8 cellular contexts compared by ENCODE assay signal in genomic region chr19:51108066-51108804, GRCh38. TPM values are rescaled to one million over a fixed set of nuclear protein-coding genes. Genes with fewer than 3 reads are reported as not detected.
A peak's percentile ranks its signal among the peaks of the same experiment; 100 is the strongest.
DNase-seq lines count a peak whose midpoint lies in the region; ATAC-seq and TF ChIP-seq lines count a peak whose summit lies in the region.

Gene CTU1 (minus strand): TSS chr19:51108409. CDS start chr19:51104569, 3,840 bp downstream.

- peaks cover 31% of the 10 kb centered on the region for H3K4me1 ChIP-seq in DND-41 (ENCODE audit: insufficient read depth, low read length)
- H3K4me1 ChIP-seq in GM23248 (ENCODE audit: insufficient read depth) = no peaks in the 10 kb centered on the region
- no peaks in the 10 kb centered on the region for H3K4me1 ChIP-seq in fibroblast of lung (ENCODE audit: control insufficient read depth, extremely low read depth, insufficient read depth, low read length)
- H3K4me1 ChIP-seq in naive thymus-derived CD4-positive, alpha-beta T cell (ENCODE audit: control insufficient read depth in 2 of 2, insufficient read depth in 2 of 2, low read length in 2 of 2) = peaks cover 13% of the 10 kb centered on the region in 2 donors

- H3K4me2 ChIP-seq in DND-41 (ENCODE audit: insufficient read depth, low read length) = peak within 1 kb of the TSS; percentile 86
- peak within 1 kb of the TSS; percentile 93 for H3K4me2 ChIP-seq in GM23248 (ENCODE audit: unreplicated experiment)
- peak within 1 kb of the TSS; percentile 37 for H3K4me2 ChIP-seq in fibroblast of lung (ENCODE audit: extremely low read depth, insufficient read depth, low read length)

- H3K9me3 ChIP-seq in DND-41 (ENCODE audit: insufficient read depth, low read length, severe bottlenecking) (no peaks in the 10 kb centered on the region), GM23248 (ENCODE audit: low read depth) (no peaks in the 10 kb centered on the region), fibroblast of lung (ENCODE audit: control insufficient read depth, insufficient read depth, low read depth, low read length) (no peaks in the 10 kb centered on the region)
- H3K9me3 ChIP-seq in naive thymus-derived CD4-positive, alpha-beta T cell (ENCODE audit: control insufficient read depth in 2 of 3, low read length in 3 of 3) = no peaks in the 10 kb centered on the region

- peaks cover 22% of the 10 kb centered on the region for H3K4me1 Mint-ChIP-seq in activated T-helper 17 cell treated with anti-CD3 and anti-CD28 coated beads, Interleukin-2, amount 50 U/mL, for 72 hours
- H3K4me1 Mint-ChIP-seq in naive thymus-derived CD4-positive, alpha-beta T cell = peaks cover 28 to 48% (median 42%) of the 10 kb centered on the region in 7 donors
- peaks cover 21 to 44% of the 10 kb centered on the region in 2 donors for H3K4me1 Mint-ChIP-seq in stimulated activated naive B cell treated with anti-CD40 and anti-IgM and Interleukin-4, amounts not matched to agents 10 μg/mL and 1 μg/mL and 100 μg/mL, for 72 hours

- peak within 1 kb of the TSS; percentile 99 for H3K27ac Mint-ChIP-seq in activated T-helper 17 cell treated with anti-CD3 and anti-CD28 coated beads, Interleukin-2, amount 50 U/mL, for 72 hours
- peak within 1 kb of the TSS; percentile 92 to 99 (median 97) for H3K27ac Mint-ChIP-seq in naive thymus-derived CD4-positive, alpha-beta T cell
- peak within 1 kb of the TSS; percentile 97 for H3K27ac Mint-ChIP-seq in stimulated activated naive B cell treated with anti-CD40 and anti-IgM and Interleukin-4, amounts not matched to agents 10 μg/mL and 1 μg/mL and 100 μg/mL, for 72 hours

- peak within 1 kb of the TSS; percentile 47 to 80; a peak in 3 of 4 replicates for H3K4me3 ChIP-seq in DND-41 (ENCODE audit: low read depth in 1 of 2, low read length in 2 of 2)
- H3K4me3 ChIP-seq in GM23248 = peak within 1 kb of the TSS; percentile 84
- peak within 1 kb of the TSS; percentile 46 to 94 (median 71) for H3K4me3 ChIP-seq in fibroblast of lung (replicated peaks in 1 of 4; ENCODE audit: control extremely low read depth in 1 of 4, insufficient read depth in 1 of 4, low read depth in 3 of 4, low read length in 4 of 4)
- peak within 1 kb of the TSS; percentile 92 for H3K4me3 ChIP-seq in naive thymus-derived CD4-positive, alpha-beta T cell (ENCODE audit: low read length)

- H3F3A ChIP-seq in GM23248 (ENCODE audit: insufficient read depth) = no peaks in the 10 kb centered on the region

- H3K27ac ChIP-seq in DND-41 (ENCODE audit: low read length) (peak within 1 kb of the TSS; percentile 63), GM23248 (peak within 1 kb of the TSS; percentile 59), fibroblast of lung (ENCODE audit: insufficient read depth, low read length) (peak within 1 kb of the TSS; percentile 67)
- H3K27ac ChIP-seq in naive thymus-derived CD4-positive, alpha-beta T cell (ENCODE audit: low read depth, low read length) = peak within 1 kb of the TSS; percentile 77

- no peak for TF ChIP-seq CTCF in DND-41 (IDR thresholded peaks at IDR 0.05; ENCODE audit: borderline replicate concordance, extremely low read depth, low read length, poor library complexity, severe bottlenecking)
- no peak for TF ChIP-seq CTCF in fibroblast of lung (conservative IDR thresholded peaks at IDR 0.05 in 1 of 2, IDR thresholded peaks at IDR 0.05 in 1 of 2; ENCODE audit: low read depth in 1 of 2, low read length in 2 of 2)

- CTCF ChIA-PET in naive thymus-derived CD4-positive, alpha-beta T cell (lab: Charles Lee) = interaction anchor here (0.8 kb wide), 2 partner anchors 10 to 49 kb away, joined by 3 to 4 read pairs; no protein-coding TSS in a partner anchor

- H3K9me3 Mint-ChIP-seq in activated T-helper 17 cell treated with anti-CD3 and anti-CD28 coated beads, Interleukin-2, amount 50 U/mL, for 72 hours = no peaks in the 10 kb centered on the region
- peaks cover 0 to 4% (median 0%) of the 10 kb centered on the region in 11 donors for H3K9me3 Mint-ChIP-seq in naive thymus-derived CD4-positive, alpha-beta T cell
- H3K9me3 Mint-ChIP-seq in stimulated activated naive B cell treated with anti-CD40 and anti-IgM and Interleukin-4, amounts not matched to agents 10 μg/mL and 1 μg/mL and 100 μg/mL, for 72 hours = no peaks in the 10 kb centered on the region

- POLR2A ChIA-PET in naive thymus-derived CD4-positive, alpha-beta T cell (lab: Charles Lee) = no interaction called here

- peak within 1 kb of the TSS; percentile 99 for H3K4me3 Mint-ChIP-seq in activated T-helper 17 cell treated with anti-CD3 and anti-CD28 coated beads, Interleukin-2, amount 50 U/mL, for 72 hours
- peak within 1 kb of the TSS; percentile 90 to 100 (median 98) for H3K4me3 Mint-ChIP-seq in naive thymus-derived CD4-positive, alpha-beta T cell
- H3K4me3 Mint-ChIP-seq in stimulated activated naive B cell treated with anti-CD40 and anti-IgM and Interleukin-4, amounts not matched to agents 10 μg/mL and 1 μg/mL and 100 μg/mL, for 72 hours = peak within 1 kb of the TSS; percentile 91 to 97

- intact Hi-C loops in naive thymus-derived CD4-positive, alpha-beta T cell (cut with micrococcal nuclease) = loop anchor here (1.0 to 10.0 kb wide), 18 partner anchors 11 to 1341 kb away; partner anchors contain the start of genes VRK3 (in 2 of the 2), AKT1S1 (in 1 of the 2), AP2A1 (in 1 of the 2) and KCNC3 (in 1 of the 2)

- peaks cover 35% of the 10 kb centered on the region for H3K36me3 Mint-ChIP-seq in activated T-helper 17 cell treated with anti-CD3 and anti-CD28 coated beads, Interleukin-2, amount 50 U/mL, for 72 hours (ENCODE audit: low read depth)
- peaks cover 0 to 18% (median 7%) of the 10 kb centered on the region in 5 donors for H3K36me3 Mint-ChIP-seq in naive thymus-derived CD4-positive, alpha-beta T cell
- peaks cover 25 to 29% of the 10 kb centered on the region in 2 donors for H3K36me3 Mint-ChIP-seq in stimulated activated naive B cell treated with anti-CD40 and anti-IgM and Interleukin-4, amounts not matched to agents 10 μg/mL and 1 μg/mL and 100 μg/mL, for 72 hours

- H3K27me3 Mint-ChIP-seq in activated T-helper 17 cell treated with anti-CD3 and anti-CD28 coated beads, Interleukin-2, amount 50 U/mL, for 72 hours = no peaks in the 10 kb centered on the region
- H3K27me3 Mint-ChIP-seq in naive thymus-derived CD4-positive, alpha-beta T cell = no peaks in the 10 kb centered on the region
- H3K27me3 Mint-ChIP-seq in stimulated activated naive B cell treated with anti-CD40 and anti-IgM and Interleukin-4, amounts not matched to agents 10 μg/mL and 1 μg/mL and 100 μg/mL, for 72 hours = no peaks in the 10 kb centered on the region

- H3K9me2 ChIP-seq in GM23248 (ENCODE audit: insufficient read depth) = no peaks in the 10 kb centered on the region

- H4K20me1 ChIP-seq in DND-41 (ENCODE audit: insufficient read depth, low read length) (peaks cover 21% of the 10 kb centered on the region), GM23248 (ENCODE audit: insufficient read depth) (no peaks in the 10 kb centered on the region), fibroblast of lung (ENCODE audit: control insufficient read depth, extremely low read depth, insufficient read depth, low read length) (no peaks in the 10 kb centered on the region)

- 0 to 1% methylated on average over 41 to 43 of the region's 43 CpGs for WGBS in GM23248 (ENCODE audit: low coverage in 1 of 2, low lambda C conversion rate in 2 of 2, missing lambda C conversion rate in 2 of 2), 2 experiments

- H3K27me3 ChIP-seq in DND-41 (ENCODE audit: insufficient read depth, low read length, poor library complexity) (peaks cover 5% of the 10 kb centered on the region), GM23248 (replicated peaks; ENCODE audit: insufficient read depth) (no peaks in the 10 kb centered on the region), fibroblast of lung (ENCODE audit: control insufficient read depth, insufficient read depth, low read length) (peaks cover 7% of the 10 kb centered on the region)
- H3K27me3 ChIP-seq in naive thymus-derived CD4-positive, alpha-beta T cell (ENCODE audit: control insufficient read depth in 2 of 2, insufficient read depth in 2 of 2, low read length in 2 of 2) = no peaks in the 10 kb centered on the region

- H3K36me3 ChIP-seq in DND-41 (ENCODE audit: insufficient read depth, low read length) = peaks cover 26% of the 10 kb centered on the region
- H3K36me3 ChIP-seq in GM23248 (ENCODE audit: low read depth) = no peaks in the 10 kb centered on the region
- H3K36me3 ChIP-seq in fibroblast of lung (ENCODE audit: control insufficient read depth, insufficient read depth, low read length) = peaks cover 2% of the 10 kb centered on the region
- peaks cover 0 to 19% (median 6%) of the 10 kb centered on the region in 3 experiments for H3K36me3 ChIP-seq in naive thymus-derived CD4-positive, alpha-beta T cell (ENCODE audit: control insufficient read depth in 2 of 3, insufficient read depth in 3 of 3, low read length in 3 of 3)

- in situ Hi-C loops in GM23248 (cut with MboI) = no loop called here

- DNase-seq in DND-41 (peak; percentile 99), GM23248 (peak; percentile 99), Kasumi-1 (lab: John Stamatoyannopoulos, UW) (peak; percentile 99), RPMI7951 (ENCODE audit: low read depth) (peak; percentile 99), fibroblast of lung (ENCODE audit: low read depth in 2 of 2) (peak; percentile 99)
- DNase-seq in naive thymus-derived CD4-positive, alpha-beta T cell = peak; percentile 93 to 99 (median 98)
- DNase-seq in stimulated activated naive B cell treated with anti-CD40 and anti-IgM and Interleukin-4, amounts not matched to agents 10 μg/mL and 1 μg/mL and 100 μg/mL, for 72 hours = peak; percentile 98

- H3K9ac ChIP-seq in DND-41 (ENCODE audit: low read depth, low read length) (peak within 1 kb of the TSS; percentile 62), GM23248 (peak within 1 kb of the TSS; percentile 85), fibroblast of lung (ENCODE audit: insufficient read depth, low read length) (peak within 1 kb of the TSS; percentile 64)

- H3K79me2 ChIP-seq in DND-41 (ENCODE audit: insufficient read depth, low read length) (peaks cover 38% of the 10 kb centered on the region), GM23248 (ENCODE audit: insufficient read depth) (peaks cover 38% of the 10 kb centered on the region), fibroblast of lung (ENCODE audit: control insufficient read depth, insufficient read depth, low read length) (peaks cover 23% of the 10 kb centered on the region)

- peak; percentile 98 for ATAC-seq in DND-41 (ENCODE audit: insufficient read depth, low read depth)
- peak; percentile 99 for ATAC-seq in activated T-helper 17 cell treated with anti-CD3 and anti-CD28 coated beads, Interleukin-2, amount 50 U/mL, for 72 hours (replicated peaks)
- ATAC-seq in naive thymus-derived CD4-positive, alpha-beta T cell = peak; percentile 99
- peak; percentile 97 for ATAC-seq in stimulated activated naive B cell treated with anti-CD40 and anti-IgM and Interleukin-4, amounts not matched to agents 10 μg/mL and 1 μg/mL and 100 μg/mL, for 72 hours (replicated peaks)

- H2AFZ ChIP-seq in DND-41 (ENCODE audit: low read depth, low read length) = peak within 1 kb of the TSS; percentile 83
- peak within 1 kb of the TSS; percentile 90 for H2AFZ ChIP-seq in GM23248
- H2AFZ ChIP-seq in fibroblast of lung (ENCODE audit: low read length) = peak within 1 kb of the TSS; percentile 78

RNA-seq across cellular contexts. Expression of gene CTU1, which starts in this region (rescaled TPM):
- total RNA-seq in GM23248 (2014; rRNA removed; shearing (Covaris generic)) = 9.0 and 11.3 TPM in 2 replicates
- polyA plus RNA-seq in GM23248 (2016; fragmentation: Nextera tagmentation; extraction: Ambion mirVana) (4.2 and 4.4 TPM in 2 replicates), fibroblast of lung (0.98 and 1.2 TPM in 2 replicates)
- 3.6 and 6.8 TPM in 2 replicates for total RNA-seq in RPMI7951 (2014; rRNA removed; shearing (Covaris generic))
- 1 to 10 TPM; 7.0 to 9.7 TPM for total RNA-seq in activated T-helper 17 cell treated with anti-CD3 and anti-CD28 coated beads, Interleukin-2, amount 50 U/mL, for 72 hours
- 6.9 and 8.1 TPM in 2 replicates for total RNA-seq in fibroblast of lung
- 2.1 and 4.0 TPM in 2 replicates for polyA plus RNA-seq in fibroblast of lung (2012)
- polyA minus RNA-seq in fibroblast of lung (ENCODE audit: low replicate concordance) = 0.67 and 1.1 TPM in 2 replicates
- total RNA-seq in naive thymus-derived CD4-positive, alpha-beta T cell = 10 to 100 TPM in 3 of 5 experiments, 1 to 10 TPM in 2; 3.3 to 11.8 (median 10.5) TPM
- polyA plus RNA-seq in naive thymus-derived CD4-positive, alpha-beta T cell = 1 to 10 TPM; 3.0 to 6.3 TPM

Comparison
In these comparisons a context has a peak if more than half of its experiments do, and no peak if none do; other contexts are left out.
1. Peak in every context shown above with its lines: DNase-seq, ATAC-seq, H3K4me3 ChIP-seq and H3K27ac ChIP-seq.
2. H3K4me2 ChIP-seq: peak in every context shown above with its lines; median percentile 93 in GM23248; 86 in DND-41; 37 in fibroblast of lung.